11 cellular contexts compared by ENCODE assay signal in the genomic region with DNA sequence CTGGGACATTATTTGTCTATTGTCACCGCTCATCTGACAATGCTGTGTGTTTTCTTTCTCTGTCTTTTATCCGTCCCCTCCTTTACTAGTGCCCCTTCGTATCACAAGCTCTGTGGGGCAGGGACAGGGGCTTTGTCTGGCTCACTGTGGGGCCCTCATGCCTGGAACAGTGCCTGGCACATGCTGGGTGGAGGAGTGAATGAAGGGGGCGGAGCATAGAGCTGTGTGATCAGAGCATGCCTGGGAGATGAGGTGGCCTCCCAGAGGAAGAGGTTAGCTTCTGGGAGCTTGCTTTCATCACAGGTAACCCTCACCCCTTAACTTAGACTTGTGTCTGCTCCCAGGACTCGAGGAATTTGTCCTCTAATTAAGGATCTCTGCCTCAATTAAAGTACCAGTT. TPM values are rescaled to one million over a fixed set of nuclear protein-coding genes. Genes with fewer than 3 reads are reported as not detected.
A peak's percentile ranks its signal among the peaks of the same experiment; 100 is the strongest.
DNase-seq lines count a peak whose midpoint lies in the region; ATAC-seq and TF ChIP-seq lines count a peak whose summit lies in the region.
"Had no signal": no experiment of that assay in that cellular context is flagged by ENCODE, and none has a peak within 500 bp of the region (broad histone marks: within the 10 kb centered on the region; RNA-seq: fewer than 3 reads in every experiment).

No MANE protein-coding gene starts in this region.

- H3K4me3 Mint-ChIP-seq in nephron progenitor cell: no peak overlapping the region

- peaks cover 19% of the 10 kb centered on the region for H3K36me3 Mint-ChIP-seq in nephron progenitor cell (ENCODE audit: low read depth)

- H3K9me3 ChIP-seq in RWPE2 (ENCODE audit: severe bottlenecking): no peaks in the 10 kb centered on the region
- H3K9me3 ChIP-seq: testis had no signal

- H3K27me3 Mint-ChIP-seq in nephron progenitor cell (ENCODE audit: low read depth, poor library complexity): peaks cover 8% of the 10 kb centered on the region

- H3K4me3 ChIP-seq in H7 (ENCODE audit: insufficient read depth, low read depth, low read length): no peak overlapping the region
- H3K4me3 ChIP-seq in RWPE2 (ENCODE audit: severe bottlenecking): no peak overlapping the region
- H3K4me3 ChIP-seq in fibroblast of pulmonary artery (replicated peaks; ENCODE audit: low read depth, low read length): no peak overlapping the region
- H3K4me3 ChIP-seq: testis had no signal

- H3K27me3 ChIP-seq in H7 (ENCODE audit: control insufficient read depth, insufficient read depth, low read length) (no peaks in the 10 kb centered on the region), RWPE2 (ENCODE audit: insufficient read depth, poor library complexity, severe bottlenecking) (no peaks in the 10 kb centered on the region)
- H3K27me3 ChIP-seq: testis had no signal

- peaks cover 21% of the 10 kb centered on the region for H3K4me1 ChIP-seq in RWPE2 (ENCODE audit: insufficient read depth, poor library complexity, severe bottlenecking)
- H3K4me1 ChIP-seq: testis had no signal

- peaks cover 44% of the 10 kb centered on the region for H3K4me1 Mint-ChIP-seq in nephron progenitor cell

- H3K36me3 ChIP-seq in H7 (replicated peaks; ENCODE audit: control insufficient read depth, insufficient read depth, low read length) (peaks cover 2% of the 10 kb centered on the region; the same call in 1 of the 2 replicates), RWPE2 (ENCODE audit: low read depth) (peaks cover 62% of the 10 kb centered on the region)

- peaks cover 4% of the 10 kb centered on the region for H3K9me3 Mint-ChIP-seq in nephron progenitor cell

- peak overlapping the region; percentile 25 for H3K27ac ChIP-seq in RWPE2 (ENCODE audit: poor library complexity, severe bottlenecking)
- H3K27ac ChIP-seq: testis had no signal

- ATAC-seq in RWPE2 (ENCODE audit: low read depth) (peak; percentile 94), HG02588 (IDR thresholded peaks at IDR 0.05; ENCODE audit: unreplicated experiment) (no peak)

- peak; percentile 55 for DNase-seq in H7
- peak; percentile 73 for DNase-seq in RWPE2 (ENCODE audit: low spot score)
- peak; percentile 56 for DNase-seq in fibroblast of pulmonary artery (ENCODE audit: low read depth)
- DNase-seq in renal cortical epithelial cell (ENCODE audit: low read depth): peak; percentile 61
- DNase-seq in Kasumi-1 (lab: John Stamatoyannopoulos, UW): no peak
- no peak for DNase-seq in NCI-H128 (lab: John Stamatoyannopoulos, UW; ENCODE audit: unreplicated experiment)
- no peak for DNase-seq in nephron progenitor cell
- DNase-seq: MM.1S, NCI-H2171, testis had no signal

- no peak for TF ChIP-seq CTCF in RWPE2 (IDR thresholded peaks at IDR 0.05; ENCODE audit: poor library complexity, severe bottlenecking)
- TF ChIP-seq CTCF in fibroblast of pulmonary artery (IDR thresholded peaks at IDR 0.05; ENCODE audit: low read length, missing control alignments): no peak
- TF ChIP-seq CTCF in nephron progenitor cell (IDR thresholded peaks at IDR 0.05): no peak

- H3K27ac Mint-ChIP-seq in nephron progenitor cell: no peak overlapping the region

RNA-seq across cellular contexts. Expression of a gene that starts 16.4 kb away (rescaled TPM):
- 16.0 and 24.6 TPM in 2 replicates for total RNA-seq in H7 (2014; rRNA removed; shearing (Covaris generic))
- 35.6 and 107 TPM in 2 replicates for total RNA-seq in renal cortical epithelial cell

Comparison
In these comparisons a context has a peak if more than half of its experiments do, and no peak if none do; other contexts are left out.
1. DNase-seq: peak in H7 (single experiment), RWPE2 (single experiment), fibroblast of pulmonary artery (single experiment) and renal cortical epithelial cell (single experiment); none in Kasumi-1 (0 of 2), NCI-H128 (single experiment) and nephron progenitor cell (single experiment).